In genomic region chr1:219550171-219550570, GRCh38 we compare ENCODE assay signal across 19 cellular contexts.
DNase-seq lines count a peak whose midpoint lies in the region; TF ChIP-seq lines count a peak whose summit lies in the region.
"Had no signal": no experiment of that assay in that cellular context is flagged by ENCODE, and none has a peak within 500 bp of the region (broad histone marks: within the 10 kb centered on the region; RNA-seq: fewer than 3 reads in every experiment).

No MANE protein-coding gene starts in this region.

- peak; percentile 64 for DNase-seq in fibroblast of gingiva (ENCODE audit: low read depth)
- no peak for DNase-seq in mesenchymal stem cell
- DNase-seq in uterus: peak; percentile 21 to 25
- DNase-seq in NCI-H128 (lab: John Stamatoyannopoulos, UW; ENCODE audit: unreplicated experiment): no peak
- no peak for DNase-seq in NCI-H187 treated with DMSO at 0.1 percent for 48 hours (lab: John Stamatoyannopoulos, UW)
- no peak for DNase-seq in caudate nucleus (lab: John Stamatoyannopoulos, UW)
- no peak for DNase-seq in dorsolateral prefrontal cortex
- DNase-seq: AML-193; Calu3; CD8-positive, alpha-beta T cell; DMS 273 treated with DMSO at 0.1 percent for 48 hours; DMS53; DND-41; EL; H9 had no signal

- H3K27ac ChIP-seq in BLaER1 (no peak overlapping the region), mesenchymal stem cell (ENCODE audit: low read length, poor library complexity, severe bottlenecking) (no peak overlapping the region), uterus (peak overlapping the region; percentile 47 to 63), caudate nucleus (ENCODE audit: low read depth, low read length) (no peak overlapping the region), dorsolateral prefrontal cortex (no peak overlapping the region)
- H3K27ac ChIP-seq: 22Rv1 had no signal

- H3K4me3 ChIP-seq in BLaER1 (no peak overlapping the region), mesenchymal stem cell (ENCODE audit: insufficient read depth in 1 of 2, low read depth in 1 of 2, low read length in 2 of 2) (no peak overlapping the region), uterus (no peak overlapping the region), dorsolateral prefrontal cortex (no peak overlapping the region)
- H3K4me3 ChIP-seq: A549, GM12878 had no signal

- H2BK12ac ChIP-seq in mesenchymal stem cell (ENCODE audit: low read length in 2 of 2): no peak overlapping the region

- H3K4me2 ChIP-seq in BLaER1: peak overlapping the region; percentile 48
- H3K4me2 ChIP-seq in mesenchymal stem cell (ENCODE audit: low read length, poor library complexity, severe bottlenecking): no peak overlapping the region
- H3K4me2 ChIP-seq: A549 had no signal

- no peak overlapping the region for H3K23ac ChIP-seq in mesenchymal stem cell (ENCODE audit: low read length in 2 of 2)

- no peak overlapping the region for H3K18ac ChIP-seq in mesenchymal stem cell (ENCODE audit: low read depth in 1 of 2, low read length in 2 of 2)

- H4K20me1 ChIP-seq in BLaER1: no peaks in the 10 kb centered on the region

- H2BK15ac ChIP-seq in mesenchymal stem cell (ENCODE audit: low read depth, poor library complexity, severe bottlenecking): no peak overlapping the region

- H4K8ac ChIP-seq in mesenchymal stem cell (ENCODE audit: low read length): no peak overlapping the region

- H3K4me1 ChIP-seq in BLaER1: peaks cover 16% of the 10 kb centered on the region
- no peaks in the 10 kb centered on the region for H3K4me1 ChIP-seq in mesenchymal stem cell (ENCODE audit: control insufficient read depth, insufficient read depth, low read depth, low read length)
- no peaks in the 10 kb centered on the region for H3K4me1 ChIP-seq in uterus

- intact Hi-C loops in uterus (cut with DNase I; ENCODE audit: low total_unique reads) (no loop called here), dorsolateral prefrontal cortex (cut with DNase I) (no loop called here)

- H3K14ac ChIP-seq in mesenchymal stem cell (ENCODE audit: low read length in 2 of 2): no peak overlapping the region

- H2BK120ac ChIP-seq in mesenchymal stem cell (ENCODE audit: low read depth, low read length): no peak overlapping the region

- H3K9ac ChIP-seq in BLaER1 (no peak overlapping the region), mesenchymal stem cell (ENCODE audit: low read length) (peak overlapping the region; percentile 5)

- no peak overlapping the region for H3K4ac ChIP-seq in mesenchymal stem cell (ENCODE audit: low read depth in 1 of 2, low read length in 2 of 2)

- no peak for TF ChIP-seq POLR2A in uterus (IDR thresholded peaks at IDR 0.05)

- H4K91ac ChIP-seq in mesenchymal stem cell (ENCODE audit: low read length): no peak overlapping the region

- no peak for TF ChIP-seq CTCF in uterus (IDR thresholded peaks at IDR 0.05)
- no peak for TF ChIP-seq CTCF in dorsolateral prefrontal cortex (IDR thresholded peaks at IDR 0.05 in 54 of 56, conservative IDR thresholded peaks at IDR 0.05 in 2 of 56; ENCODE audit: low read depth in 1 of 56, partially characterized antibody in 56 of 56)

- H3K79me1 ChIP-seq in mesenchymal stem cell (replicated peaks; ENCODE audit: low read length, poor library complexity, severe bottlenecking): no peaks in the 10 kb centered on the region

- H3K36me3 ChIP-seq in BLaER1 (no peaks in the 10 kb centered on the region), mesenchymal stem cell (ENCODE audit: control insufficient read depth in 1 of 2, insufficient read depth in 2 of 2, low read depth in 1 of 2, low read length in 2 of 2) (no peaks in the 10 kb centered on the region), uterus (no peaks in the 10 kb centered on the region)

- no peak overlapping the region for H2AK5ac ChIP-seq in mesenchymal stem cell (ENCODE audit: low read length, severe bottlenecking)

- H2AFZ ChIP-seq in mesenchymal stem cell (ENCODE audit: low read depth, low read length): no peak overlapping the region

- no peak overlapping the region for H2BK5ac ChIP-seq in mesenchymal stem cell (ENCODE audit: low read depth, low read length, poor library complexity, severe bottlenecking)

- no peaks in the 10 kb centered on the region for H3K27me3 ChIP-seq in BLaER1
- H3K27me3 ChIP-seq in mesenchymal stem cell (ENCODE audit: control insufficient read depth in 1 of 2, insufficient read depth in 1 of 2, low read length in 2 of 2): no peaks in the 10 kb centered on the region
- no peaks in the 10 kb centered on the region for H3K27me3 ChIP-seq in uterus
- no peaks in the 10 kb centered on the region for H3K27me3 ChIP-seq in dorsolateral prefrontal cortex

- 77% methylated on average over 2 of the region's 2 CpGs for WGBS in mesenchymal stem cell

- H3K9me3 ChIP-seq in BLaER1: 0 out of 2 replicates have a peak, but pooled peaks cover 10% of the 10 kb centered on the region
- H3K9me3 ChIP-seq in mesenchymal stem cell (ENCODE audit: control insufficient read depth, low read length): no peaks in the 10 kb centered on the region
- no peaks in the 10 kb centered on the region for H3K9me3 ChIP-seq in uterus
- H3K9me3 ChIP-seq: A549 had no signal

Comparison
In these comparisons a context has a peak if more than half of its experiments do, and no peak if none do; other contexts are left out.
1. H3K27ac ChIP-seq: peak in uterus (2 of 2); none in BLaER1 (single experiment), mesenchymal stem cell (single experiment), caudate nucleus (single experiment) and dorsolateral prefrontal cortex (0 of 59).
2. DNase-seq: peak in fibroblast of gingiva (single experiment) and uterus (2 of 2); none in mesenchymal stem cell (single experiment), NCI-H128 (single experiment), NCI-H187 treated with DMSO at 0.1 percent for 48 hours (single experiment), caudate nucleus (0 of 61) and dorsolateral prefrontal cortex (0 of 10).